13 cellular contexts compared by ENCODE assay signal in genomic region chr5:65861830-65862241, GRCh38.
A peak's percentile ranks its signal among the peaks of the same experiment; 100 is the strongest.
DNase-seq lines count a peak whose midpoint lies in the region; ATAC-seq, FAIRE-seq and TF ChIP-seq lines count a peak whose summit lies in the region.
"Had no signal": no experiment of that assay in that cellular context is flagged by ENCODE, and none has a peak within 500 bp of the region (broad histone marks: within the 10 kb centered on the region; RNA-seq: fewer than 3 reads in every experiment).

No MANE protein-coding gene starts in this region.

- POLR2A ChIA-PET in RWPE1 (lab: Yijun Ruan, JAX; ENCODE audit: low non-redundant PET) = no interaction called here

- H3K4me3 ChIP-seq in fibroblast of lung (replicated peaks in 1 of 4; ENCODE audit: control extremely low read depth in 1 of 4, insufficient read depth in 1 of 4, low read depth in 3 of 4, low read length in 4 of 4) (no peak overlapping the region), skeletal muscle cell (ENCODE audit: low read depth, low read length) (no peak overlapping the region), pancreas (no peak overlapping the region)
- H3K4me3 ChIP-seq: heart left ventricle, skin epidermis had no signal

- CTCF ChIA-PET in RWPE1 (lab: Yijun Ruan, JAX) = no interaction called here

- ATAC-seq in left lobe of liver = no peak
- ATAC-seq in pancreas = no peak
- ATAC-seq: heart left ventricle had no signal

- H3K4me1 ChIP-seq in fibroblast of lung (ENCODE audit: control insufficient read depth, extremely low read depth, insufficient read depth, low read length) (peaks cover 7% of the 10 kb centered on the region), pancreas (no peaks in the 10 kb centered on the region)

- H4K20me1 ChIP-seq in fibroblast of lung (ENCODE audit: control insufficient read depth, extremely low read depth, insufficient read depth, low read length) = no peaks in the 10 kb centered on the region

- no peaks in the 10 kb centered on the region for H3K36me3 ChIP-seq in fibroblast of lung (ENCODE audit: control insufficient read depth, insufficient read depth, low read length)
- H3K36me3 ChIP-seq in pancreas = no peaks in the 10 kb centered on the region
- H3K36me3 ChIP-seq: heart left ventricle had no signal

- peak overlapping the region; percentile 20 for H3K4me2 ChIP-seq in fibroblast of lung (ENCODE audit: extremely low read depth, insufficient read depth, low read length)

- no peak for FAIRE-seq in pancreas (lab: Jason Lieb, UNC)
- FAIRE-seq: colon had no signal

- H3K27ac ChIP-seq in RWPE1 (no peak overlapping the region), fibroblast of lung (ENCODE audit: insufficient read depth, low read length) (peak overlapping the region; percentile 80), caudate nucleus (ENCODE audit: low read depth, low read length) (no peak overlapping the region), pancreas (no peak overlapping the region)
- H3K27ac ChIP-seq: heart left ventricle, skin epidermis had no signal

- peak; percentile 100 for DNase-seq in GM04503 (ENCODE audit: low read depth)
- DNase-seq in RWPE1 (ENCODE audit: low spot score) = peak; percentile 60
- DNase-seq in fibroblast of lung (ENCODE audit: low read depth in 2 of 2) = peak; percentile 77 to 94
- DNase-seq in skeletal muscle cell (ENCODE audit: low read depth) = peak; percentile 72
- DNase-seq in stimulated activated naive CD4-positive, alpha-beta T cell (lab: John Stamatoyannopoulos, UW) = no peak
- no peak for DNase-seq in caudate nucleus (lab: John Stamatoyannopoulos, UW)
- DNase-seq in left lobe of liver (ENCODE audit: low spot score) = no peak
- DNase-seq in pancreas = no peak
- DNase-seq: heart left ventricle; NCI-H1092; NK-92 treated with Interleukin-12 subunit alpha and Interleukin-12 subunit beta, amount 100 ng/mL, for 24 hours had no signal

- no peak overlapping the region for H3K9ac ChIP-seq in fibroblast of lung (ENCODE audit: insufficient read depth, low read length)

- intact Hi-C loops in pancreas (cut with DNase I) = no loop called here

- H3K27me3 ChIP-seq in fibroblast of lung (ENCODE audit: control insufficient read depth, insufficient read depth, low read length) (no peaks in the 10 kb centered on the region), pancreas (no peaks in the 10 kb centered on the region)
- H3K27me3 ChIP-seq: heart left ventricle had no signal

- H2AFZ ChIP-seq in fibroblast of lung (ENCODE audit: low read length) = no peak overlapping the region

- WGBS in pancreas, 2 donors = 70 to 72% methylated on average over 3 of the region's 3 CpGs

- TF ChIP-seq CTCF in RWPE1 (conservative IDR thresholded peaks at IDR 0.05; ENCODE audit: low read depth) (no peak), fibroblast of lung (conservative IDR thresholded peaks at IDR 0.05 in 1 of 2, IDR thresholded peaks at IDR 0.05 in 1 of 2; ENCODE audit: low read depth in 1 of 2, low read length in 2 of 2) (no peak), pancreas (IDR thresholded peaks at IDR 0.05) (no peak)

- no peaks in the 10 kb centered on the region for H3K9me3 ChIP-seq in fibroblast of lung (ENCODE audit: control insufficient read depth, insufficient read depth, low read depth, low read length)
- H3K9me3 ChIP-seq in pancreas = no peaks in the 10 kb centered on the region
- H3K9me3 ChIP-seq: heart left ventricle had no signal

- no peaks in the 10 kb centered on the region for H3K79me2 ChIP-seq in fibroblast of lung (ENCODE audit: control insufficient read depth, insufficient read depth, low read length)

Comparison
In these comparisons a context has a peak if more than half of its experiments do, and no peak if none do; other contexts are left out.
1. DNase-seq: peak in GM04503 (single experiment), RWPE1 (single experiment), fibroblast of lung (2 of 2) and skeletal muscle cell (single experiment); none in stimulated activated naive CD4-positive, alpha-beta T cell (0 of 6), caudate nucleus (0 of 61), left lobe of liver (single experiment) and pancreas (0 of 6).